17 cellular contexts compared by ENCODE assay signal in genomic region chr1:9406111-9406510, GRCh38.
DNase-seq lines count a peak whose midpoint lies in the region; ATAC-seq and TF ChIP-seq lines count a peak whose summit lies in the region.
"Had no signal": no experiment of that assay in that cellular context is flagged by ENCODE, and none has a peak within 500 bp of the region (broad histone marks: within the 10 kb centered on the region; RNA-seq: fewer than 3 reads in every experiment).

No MANE protein-coding gene starts in this region.

- H3K27me3 ChIP-seq in OCI-LY1 (ENCODE audit: insufficient read depth, low read length), result no peaks in the 10 kb centered on the region
- H3K27me3 ChIP-seq: heart left ventricle, uterus had no signal

- H3K4me1 Mint-ChIP-seq in nephron, result peaks cover 26% of the 10 kb centered on the region

- H3K27ac Mint-ChIP-seq in nephron, result peak overlapping the region; percentile 18 to 66 (median 62)
- H3K27ac Mint-ChIP-seq: activated T-helper 2 cell treated with anti-CD3 and anti-CD28 coated beads, Interferon-gamma antibody, Interleukin-2, Interleukin-4, amounts not matched to agents 10 μg/mL and 5 μg/mL and 100 μg/mL, durations not matched to agents 14 hours and 24 hours and 36 hours had no signal

- no peaks in the 10 kb centered on the region for H3K36me3 Mint-ChIP-seq in nephron (ENCODE audit: low read depth)

- in situ Hi-C loops in GM13976 (cut with MboI; ENCODE audit: low sequenced_read_pairs, unreplicated experiment), result no loop called here

- no peaks in the 10 kb centered on the region for H3K9me3 ChIP-seq in KOPT-K1 (ENCODE audit: insufficient read depth, low read length, poor library complexity, severe bottlenecking)
- H3K9me3 ChIP-seq in OCI-LY1 (ENCODE audit: low read length), result no peaks in the 10 kb centered on the region
- H3K9me3 ChIP-seq: heart left ventricle, uterus had no signal

- H3K79me2 ChIP-seq in OCI-LY1 (ENCODE audit: insufficient read depth, low read length), result no peaks in the 10 kb centered on the region

- H3K27me3 Mint-ChIP-seq in nephron (ENCODE audit: low read depth), result no peaks in the 10 kb centered on the region

- peaks cover 8% of the 10 kb centered on the region; the same call in 1 of the 2 replicates for H3F3A ChIP-seq in OCI-LY1 (ENCODE audit: insufficient read depth, low read length)

- no peak for ATAC-seq in HG02678 (IDR thresholded peaks at IDR 0.05; ENCODE audit: unreplicated experiment)
- ATAC-seq: HCT116, heart left ventricle, left colon had no signal

- peaks cover 42% of the 10 kb centered on the region for H3K4me1 ChIP-seq in OCI-LY1 (ENCODE audit: insufficient read depth, low read length, severe bottlenecking)
- H3K4me1 ChIP-seq: uterus had no signal

- no peaks in the 10 kb centered on the region for H4K20me1 ChIP-seq in OCI-LY1 (ENCODE audit: insufficient read depth, low read length)

- H3K9ac ChIP-seq in OCI-LY1 (ENCODE audit: low read length), result peak overlapping the region; percentile 52; the same call in 1 of the 2 replicates

- H3K9me3 Mint-ChIP-seq in nephron, result no peaks in the 10 kb centered on the region

- DNase-seq in DMS53 treated with DMSO at 0.1 percent for 48 hours (lab: John Stamatoyannopoulos, UW; ENCODE audit: unreplicated experiment) (peak; percentile 85), GM13976 (ENCODE audit: low spot score) (no peak), HK-2 (ENCODE audit: unreplicated experiment) (no peak)
- DNase-seq: activated CD4-positive, alpha-beta T cell treated with anti-CD3 and anti-CD28 coated beads, Interleukin-2, amount 50 U/mL, for 4 hours; heart left ventricle; left colon; NCI-H446 treated with DMSO at 0.1 percent for 48 hours; stimulated activated naive CD4-positive, alpha-beta T cell; uterus had no signal

- peak overlapping the region; percentile 39; the same call in 1 of the 2 replicates for H3K4me2 ChIP-seq in OCI-LY1 (ENCODE audit: low read length)

- TF ChIP-seq CTCF in OCI-LY1 (IDR thresholded peaks at IDR 0.05; ENCODE audit: low read length) (no peak), nephron (IDR thresholded peaks at IDR 0.05; ENCODE audit: unreplicated experiment in 3 of 3) (no peak), GM13976 (IDR thresholded peaks at IDR 0.05; ENCODE audit: borderline replicate concordance, control extremely low read depth, extremely low read depth, insufficient read depth, missing control alignments) (no peak)

- H3K27ac ChIP-seq in KOPT-K1 (ENCODE audit: low read depth, low read length, poor library complexity, severe bottlenecking) (peak overlapping the region; percentile 63), OCI-LY1 (ENCODE audit: low read depth, low read length, poor library complexity, severe bottlenecking) (peak overlapping the region; percentile 83)
- H3K27ac ChIP-seq: heart left ventricle, HL-60, uterus had no signal

- H3K9me2 ChIP-seq in OCI-LY1 (ENCODE audit: low read depth, low read length), result no peaks in the 10 kb centered on the region

- no peak overlapping the region for H3K4me3 Mint-ChIP-seq in nephron
- H3K4me3 Mint-ChIP-seq: neural crest cell had no signal

- no peaks in the 10 kb centered on the region for H3K36me3 ChIP-seq in KOPT-K1 (ENCODE audit: insufficient read depth, low read length)
- H3K36me3 ChIP-seq in OCI-LY1 (ENCODE audit: insufficient read depth, low read length), result no peaks in the 10 kb centered on the region
- H3K36me3 ChIP-seq: heart left ventricle, uterus had no signal

- H3K4me3 ChIP-seq in OCI-LY1 (ENCODE audit: low read depth, low read length, poor library complexity, severe bottlenecking), result no peak overlapping the region
- H3K4me3 ChIP-seq: heart left ventricle, uterus had no signal

- H2AFZ ChIP-seq in OCI-LY1 (ENCODE audit: low read length), result no peak overlapping the region
